ENCODE assay signal across 16 cellular contexts in genomic region chr11:122598971-122599370, GRCh38. TPM values are rescaled to one million over a fixed set of nuclear protein-coding genes. Genes with fewer than 3 reads are reported as not detected.
DNase-seq lines count a peak whose midpoint lies in the region; ATAC-seq, FAIRE-seq and TF ChIP-seq lines count a peak whose summit lies in the region.
"Had no signal": no experiment of that assay in that cellular context is flagged by ENCODE, and none has a peak within 500 bp of the region (broad histone marks: within the 10 kb centered on the region; RNA-seq: fewer than 3 reads in every experiment).

No MANE protein-coding gene starts in this region.

- no peak for TF ChIP-seq CTCF in astrocyte (IDR thresholded peaks at IDR 0.05; ENCODE audit: insufficient read depth, low read depth, low read length)

- no peaks in the 10 kb centered on the region for H3K79me2 ChIP-seq in astrocyte (ENCODE audit: insufficient read depth, low read length)

- H3K4me1 Mint-ChIP-seq in astrocyte (ENCODE audit: low read depth, unreplicated experiment) = peaks cover 31% of the 10 kb centered on the region
- peaks cover 0 to 5% (median 0%) of the 10 kb centered on the region in 4 donors for H3K4me1 Mint-ChIP-seq in naive thymus-derived CD8-positive, alpha-beta T cell
- H3K4me1 Mint-ChIP-seq: CD4-positive, CD25-positive, alpha-beta regulatory T cell had no signal

- H3K4me2 ChIP-seq in astrocyte (ENCODE audit: low read length) = no peak overlapping the region

- no peak overlapping the region for H3K4me3 Mint-ChIP-seq in astrocyte (ENCODE audit: unreplicated experiment)
- H3K4me3 Mint-ChIP-seq in naive thymus-derived CD8-positive, alpha-beta T cell = no peak overlapping the region
- H3K4me3 Mint-ChIP-seq: CD4-positive, CD25-positive, alpha-beta regulatory T cell had no signal

- H3K9me3 ChIP-seq in astrocyte (ENCODE audit: insufficient read depth, low read depth, low read length) = no peaks in the 10 kb centered on the region

- H3K27me3 Mint-ChIP-seq in astrocyte (ENCODE audit: low read depth, unreplicated experiment) = no peaks in the 10 kb centered on the region
- peaks cover 0 to 8% (median 4%) of the 10 kb centered on the region in 5 donors for H3K27me3 Mint-ChIP-seq in naive thymus-derived CD8-positive, alpha-beta T cell

- DNase-seq in GM03348 (ENCODE audit: low spot score) (peak; percentile 47), astrocyte (ENCODE audit: low read depth) (peak; percentile 36), iris pigment epithelial cell (ENCODE audit: low read depth) (peak; percentile 9), pons (ENCODE audit: low spot score) (no peak), NCI-H1092 (lab: John Stamatoyannopoulos, UW) (no peak)
- no peak for DNase-seq in naive thymus-derived CD8-positive, alpha-beta T cell
- DNase-seq: AML-193; CD4-positive, CD25-positive, alpha-beta regulatory T cell; NCI-H1092 treated with DMSO at 0.1 percent for 48 hours; NCI-H1694 treated with DMSO at 0.1 percent for 48 hours; NCI-H345; NCI-H526 treated with DMSO at 0.1 percent for 48 hours; OCI-M1; T-helper 1 cell had no signal

- peak; percentile 32 for FAIRE-seq in astrocyte (lab: Jason Lieb, UNC)
- FAIRE-seq: HTR-8/SVneo had no signal

- no peak overlapping the region for H3K9ac ChIP-seq in astrocyte (ENCODE audit: low read length)

- H3K36me3 Mint-ChIP-seq in astrocyte (ENCODE audit: low read depth, unreplicated experiment) = no peaks in the 10 kb centered on the region
- no peaks in the 10 kb centered on the region for H3K36me3 Mint-ChIP-seq in naive thymus-derived CD8-positive, alpha-beta T cell
- H3K36me3 Mint-ChIP-seq: CD4-positive, CD25-positive, alpha-beta regulatory T cell had no signal

- no peaks in the 10 kb centered on the region for H4K20me1 ChIP-seq in astrocyte (ENCODE audit: insufficient read depth, low read length)

- no peak overlapping the region for H2AFZ ChIP-seq in astrocyte (ENCODE audit: low read depth, low read length)

- peaks cover 7% of the 10 kb centered on the region for H3K4me1 ChIP-seq in astrocyte (ENCODE audit: insufficient read depth, low read length)

- no peaks in the 10 kb centered on the region for H3K9me3 Mint-ChIP-seq in astrocyte (ENCODE audit: unreplicated experiment)
- H3K9me3 Mint-ChIP-seq in naive thymus-derived CD8-positive, alpha-beta T cell = no peaks in the 10 kb centered on the region

- H3K27ac ChIP-seq in astrocyte (ENCODE audit: low read depth, low read length) = no peak overlapping the region

- POLR2A ChIA-PET in naive thymus-derived CD8-positive, alpha-beta T cell (lab: Charles Lee) = no interaction called here

- ATAC-seq in HG03196 (IDR thresholded peaks at IDR 0.05; ENCODE audit: unreplicated experiment) = no peak
- ATAC-seq in naive thymus-derived CD8-positive, alpha-beta T cell = no peak

- H3K27me3 ChIP-seq in astrocyte (ENCODE audit: insufficient read depth, low read length) = no peaks in the 10 kb centered on the region

- H3K4me3 ChIP-seq in astrocyte (ENCODE audit: insufficient read depth, low read depth, low read length) = no peak overlapping the region

- H3K27ac Mint-ChIP-seq in astrocyte (ENCODE audit: unreplicated experiment) = peak overlapping the region; percentile 91
- H3K27ac Mint-ChIP-seq in naive thymus-derived CD8-positive, alpha-beta T cell = no peak overlapping the region

- H3K36me3 ChIP-seq in astrocyte (ENCODE audit: insufficient read depth, low read length) = no peaks in the 10 kb centered on the region

RNA-seq across cellular contexts. Expression of gene UBASH3B, which starts 56.6 kb away (rescaled TPM):
- total RNA-seq in astrocyte = 62.1 and 64.0 TPM in 2 replicates
- total RNA-seq in naive thymus-derived CD8-positive, alpha-beta T cell = 10 to 100 TPM; 33.7 to 35.2 TPM
- polyA plus RNA-seq in naive thymus-derived CD8-positive, alpha-beta T cell = 10 to 100 TPM in 1 of 3 donors, 1 to 10 TPM in 2; 6.8 to 12.8 (median 7.1) TPM

Comparison
In these comparisons a context has a peak if more than half of its experiments do, and no peak if none do; other contexts are left out.
1. DNase-seq: peak in GM03348 (single experiment), astrocyte (single experiment) and iris pigment epithelial cell (single experiment); none in pons (single experiment), NCI-H1092 (single experiment) and naive thymus-derived CD8-positive, alpha-beta T cell (0 of 10).